15 cellular contexts compared by ENCODE assay signal in genomic region chr1:179663810-179664209, GRCh38.
DNase-seq lines count a peak whose midpoint lies in the region; TF ChIP-seq lines count a peak whose summit lies in the region.
"Had no signal": no experiment of that assay in that cellular context is flagged by ENCODE, and none has a peak within 500 bp of the region (broad histone marks: within the 10 kb centered on the region; RNA-seq: fewer than 3 reads in every experiment).

No MANE protein-coding gene starts in this region.

- no peaks in the 10 kb centered on the region for H3K36me3 ChIP-seq in A673 (ENCODE audit: insufficient read depth, low read length, poor library complexity, severe bottlenecking)
- H3K36me3 ChIP-seq in HAP-1 (replicated peaks): no peaks in the 10 kb centered on the region
- H3K36me3 ChIP-seq: BLaER1 had no signal

- H3K27ac ChIP-seq in A673 (ENCODE audit: low read depth, low read length, poor library complexity, severe bottlenecking): no peak overlapping the region
- H3K27ac ChIP-seq: 22Rv1, A549, BLaER1 had no signal

- no peak for TF ChIP-seq CTCF in A673 (conservative IDR thresholded peaks at IDR 0.05; ENCODE audit: low read depth, low read length)

- DNase-seq in A673 (ENCODE audit: low spot score) (peak; percentile 91), dermis blood vessel endothelial cell (peak; percentile 95), glomerular endothelial cell (ENCODE audit: extremely low read depth, low read depth, low spot score) (peak; percentile 77), superior temporal gyrus (ENCODE audit: extremely low spot score) (peak; percentile 18), NCI-H345 treated with DMSO at 0.1 percent for 48 hours (lab: John Stamatoyannopoulos, UW; ENCODE audit: unreplicated experiment) (no peak), nucleus accumbens (lab: John Stamatoyannopoulos, UW) (no peak), HAP-1 (ENCODE audit: low spot score in 2 of 2) (no peak)
- DNase-seq: CD4-positive, alpha-beta memory T cell; DMS153; DMS79; GDM1; H9 had no signal

- POLR2A ChIA-PET in A673 (lab: Charles Lee; ENCODE audit: low non-redundant PET): interaction anchor here (0.5 kb wide), 1 partner anchor 207 kb away, joined by 7 read pairs; no protein-coding TSS in a partner anchor

- intact Hi-C loops in A673 (cut with micrococcal nuclease; ENCODE audit: unreplicated experiment): no loop called here

- H3K4me3 ChIP-seq in A673 (ENCODE audit: low read depth, low read length, poor library complexity, severe bottlenecking): no peak overlapping the region
- no peak overlapping the region for H3K4me3 ChIP-seq in HAP-1
- H3K4me3 ChIP-seq: A549, BLaER1 had no signal

- H3K9me3 ChIP-seq in A673 (ENCODE audit: low read depth, low read length, poor library complexity, severe bottlenecking): peaks cover 7% of the 10 kb centered on the region
- H3K9me3 ChIP-seq in HAP-1: no peaks in the 10 kb centered on the region
- H3K9me3 ChIP-seq: A549, BLaER1 had no signal

- BruUV-seq in A673 (replicated peaks; lab: Mats Ljungman, UMichigan): no TSS peak

- CTCF ChIA-PET in A673 (lab: Charles Lee): interaction anchor here (1.2 kb wide), 1 partner anchor 151 kb away, joined by 8 read pairs; no protein-coding TSS in a partner anchor

- H3K4me1 ChIP-seq in A673 (ENCODE audit: insufficient read depth, low read length, poor library complexity, severe bottlenecking) (no peaks in the 10 kb centered on the region), HAP-1 (no peaks in the 10 kb centered on the region)
- H3K4me1 ChIP-seq: A549, BLaER1 had no signal

- in situ Hi-C loops in HAP-1 (cut with MboI; ENCODE audit: low sequenced_read_pairs): no loop called here

- no peaks in the 10 kb centered on the region for H3K27me3 ChIP-seq in A673 (replicated peaks; ENCODE audit: insufficient read depth, low read depth, low read length, poor library complexity)
- no peaks in the 10 kb centered on the region for H3K27me3 ChIP-seq in HAP-1 (ENCODE audit: low read depth)
- H3K27me3 ChIP-seq: BLaER1 had no signal

Comparison
In these comparisons a context has a peak if more than half of its experiments do, and no peak if none do; other contexts are left out.
1. DNase-seq: peak in A673 (single experiment), dermis blood vessel endothelial cell (single experiment), glomerular endothelial cell (single experiment) and superior temporal gyrus (single experiment); none in NCI-H345 treated with DMSO at 0.1 percent for 48 hours (single experiment), nucleus accumbens (0 of 56) and HAP-1 (0 of 2).